ENCODE assay signal across 18 cellular contexts in the genomic region with DNA sequence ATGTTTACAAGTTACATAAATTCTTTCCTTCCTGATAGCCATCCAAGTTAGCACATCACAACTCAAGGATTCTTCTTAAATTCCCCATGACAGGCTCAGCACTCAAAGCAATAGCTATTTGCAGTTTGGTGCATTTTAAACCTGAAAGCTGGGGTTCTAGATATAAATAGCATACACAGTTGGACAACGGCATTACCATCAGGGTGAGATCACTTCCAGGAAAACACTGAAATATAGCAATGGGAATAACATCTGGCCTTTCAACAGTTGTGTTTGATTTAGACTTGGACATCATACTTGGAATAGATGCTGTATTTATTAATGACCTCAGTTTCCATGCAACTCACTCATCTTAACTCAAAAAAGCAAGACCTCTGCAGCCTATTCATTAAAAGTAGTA. TPM values are rescaled to one million over a fixed set of nuclear protein-coding genes. Genes with fewer than 3 reads are reported as not detected.
DNase-seq lines count a peak whose midpoint lies in the region; ATAC-seq and TF ChIP-seq lines count a peak whose summit lies in the region.
"Had no signal": no experiment of that assay in that cellular context is flagged by ENCODE, and none has a peak within 500 bp of the region (broad histone marks: within the 10 kb centered on the region; RNA-seq: fewer than 3 reads in every experiment).

No MANE protein-coding gene starts in this region.

- peaks cover 31% of the 10 kb centered on the region for H3K4me1 ChIP-seq in left ventricle myocardium inferior
- H3K4me1 ChIP-seq in thoracic aorta (ENCODE audit: control insufficient read depth in 1 of 2, low read depth in 2 of 2) = peaks cover 6 to 22% of the 10 kb centered on the region in 2 donors
- no peaks in the 10 kb centered on the region for H3K4me1 ChIP-seq in colonic mucosa
- H3K4me1 ChIP-seq: parathyroid adenoma, thyroid gland had no signal

- no peaks in the 10 kb centered on the region for H3K9me3 Mint-ChIP-seq in HFFc6
- H3K9me3 Mint-ChIP-seq: activated CD4-positive, alpha-beta memory T cell treated with anti-CD3 and anti-CD28 coated beads, Interleukin-2, amount 10 ng/mL, durations not matched to agents 7 days and 5 days; activated T-helper 1 cell treated with anti-CD3 and anti-CD28 coated beads, Interleukin-12 subunit alpha, Interleukin-12 subunit beta, Interleukin-2, Interleukin-4 antibody, amounts not matched to agents 30 ng/mL and 10 ng/mL and 1 ng/mL, durations not matched to agents 14 hours and 24 hours and 36 hours had no signal

- H3K9ac ChIP-seq in colonic mucosa (ENCODE audit: low read depth in 2 of 2, low read length in 2 of 2) = no peak overlapping the region
- H3K9ac ChIP-seq: parathyroid adenoma had no signal

- H3K36me3 Mint-ChIP-seq in HFFc6 (ENCODE audit: low read depth) = no peaks in the 10 kb centered on the region

- H3K4me3 ChIP-seq in cardiac fibroblast (replicated peaks in 1 of 2; ENCODE audit: low read depth in 2 of 2, low read length in 2 of 2) (no peak overlapping the region), left ventricle myocardium inferior (no peak overlapping the region), thoracic aorta (no peak overlapping the region), colonic mucosa (no peak overlapping the region)
- H3K4me3 ChIP-seq: thyroid gland had no signal

- H3K27me3 ChIP-seq in left ventricle myocardium inferior (ENCODE audit: low read depth) (no peaks in the 10 kb centered on the region), thoracic aorta (replicated peaks; ENCODE audit: insufficient read depth) (no peaks in the 10 kb centered on the region), colonic mucosa (no peaks in the 10 kb centered on the region)
- H3K27me3 ChIP-seq: thyroid gland had no signal

- peak; percentile 69 for ATAC-seq in thoracic aorta (ENCODE audit: insufficient number of reproducible peaks, low FRiP score, low read depth)
- no peak for ATAC-seq in HG03439 (IDR thresholded peaks at IDR 0.05; ENCODE audit: unreplicated experiment)

- H3K27ac ChIP-seq in left ventricle myocardium inferior (replicated peaks) (peak overlapping the region; percentile 77), thoracic aorta (no peak overlapping the region), colonic mucosa (no peak overlapping the region)
- H3K27ac ChIP-seq: parathyroid adenoma, thyroid gland had no signal

- H3K27me3 Mint-ChIP-seq in HFFc6 (ENCODE audit: insufficient read depth) = peaks cover 4% of the 10 kb centered on the region

- intact Hi-C loops in left ventricle myocardium inferior (cut with micrococcal nuclease) (no loop called here), colonic mucosa (cut with DNase I) (no loop called here)

- DNase-seq in HFFc6 (peak; percentile 43), cardiac fibroblast (ENCODE audit: low read depth in 2 of 2) (peak; percentile 69 to 86), left ventricle myocardium inferior (no peak), thoracic aorta (ENCODE audit: low spot score) (no peak), CD1c-positive myeloid dendritic cell (ENCODE audit: extremely low spot score) (no peak), colonic mucosa (no peak)
- DNase-seq: activated CD4-positive, alpha-beta memory T cell treated with anti-CD3 and anti-CD28 coated beads, Interleukin-2, amount 10 ng/mL, durations not matched to agents 7 days and 5 days; COR-L47; kidney; NCI-H1048; NCI-H2171; SIG-M5; thyroid gland had no signal

- H3K4me1 Mint-ChIP-seq in HFFc6 (ENCODE audit: low read depth) = peaks cover 19% of the 10 kb centered on the region
- H3K4me1 Mint-ChIP-seq: activated CD4-positive, alpha-beta memory T cell treated with anti-CD3 and anti-CD28 coated beads, Interleukin-2, amount 10 ng/mL, durations not matched to agents 7 days and 5 days; IgD-negative memory B cell had no signal

- TF ChIP-seq CTCF in HFFc6 (IDR thresholded peaks at IDR 0.05) (no peak), cardiac fibroblast (IDR thresholded peaks at IDR 0.05; ENCODE audit: low read depth, low read length) (no peak), left ventricle myocardium inferior (IDR thresholded peaks at IDR 0.05; ENCODE audit: borderline replicate concordance) (no peak), thoracic aorta (IDR thresholded peaks at IDR 0.05) (no peak), colonic mucosa (IDR thresholded peaks at IDR 0.05) (no peak)

- no peaks in the 10 kb centered on the region for H3K9me3 ChIP-seq in left ventricle myocardium inferior (replicated peaks)
- H3K9me3 ChIP-seq in thoracic aorta = no peaks in the 10 kb centered on the region
- no peaks in the 10 kb centered on the region for H3K9me3 ChIP-seq in colonic mucosa
- H3K9me3 ChIP-seq: thyroid gland had no signal

- peak overlapping the region; percentile 28; the same call in 1 of the 2 replicates for H3K27ac Mint-ChIP-seq in HFFc6
- H3K27ac Mint-ChIP-seq: activated CD4-positive, alpha-beta memory T cell treated with anti-CD3 and anti-CD28 coated beads, Interleukin-2, amount 10 ng/mL, durations not matched to agents 7 days and 5 days; activated T-helper 1 cell treated with anti-CD3 and anti-CD28 coated beads, Interleukin-12 subunit alpha, Interleukin-12 subunit beta, Interleukin-2, Interleukin-4 antibody, amounts not matched to agents 30 ng/mL and 10 ng/mL and 1 ng/mL, durations not matched to agents 14 hours and 24 hours and 36 hours; IgD-negative memory B cell had no signal

- H3K36me3 ChIP-seq in left ventricle myocardium inferior (no peaks in the 10 kb centered on the region), thoracic aorta (no peaks in the 10 kb centered on the region), colonic mucosa (no peaks in the 10 kb centered on the region)
- H3K36me3 ChIP-seq: thyroid gland had no signal

- no peak overlapping the region for H3K4me3 Mint-ChIP-seq in HFFc6
- H3K4me3 Mint-ChIP-seq: activated CD4-positive, alpha-beta memory T cell treated with anti-CD3 and anti-CD28 coated beads, Interleukin-2, amount 10 ng/mL, durations not matched to agents 7 days and 5 days; activated T-helper 1 cell treated with anti-CD3 and anti-CD28 coated beads, Interleukin-12 subunit alpha, Interleukin-12 subunit beta, Interleukin-2, Interleukin-4 antibody, amounts not matched to agents 30 ng/mL and 10 ng/mL and 1 ng/mL, durations not matched to agents 14 hours and 24 hours and 36 hours; IgD-negative memory B cell had no signal

RNA-seq across cellular contexts. Expression of a gene that starts 24.7 kb away (rescaled TPM):
- not detected for total RNA-seq in HFFc6 (2021; fragmentation: NEBNext Ultra II Directional; extraction: Animal tissue kit (Norgen Biotek cat#: 25700))
- not detected for total RNA-seq in left ventricle myocardium inferior
- not detected for total RNA-seq in thoracic aorta
- total RNA-seq in colonic mucosa = not detected
- total RNA-seq: activated CD4-positive, alpha-beta memory T cell treated with anti-CD3 and anti-CD28 coated beads, Interleukin-2, amount 10 ng/mL, durations not matched to agents 7 days and 5 days; activated T-helper 1 cell treated with anti-CD3 and anti-CD28 coated beads, Interleukin-12 subunit alpha, Interleukin-12 subunit beta, Interleukin-2, Interleukin-4 antibody, amounts not matched to agents 30 ng/mL and 10 ng/mL and 1 ng/mL, durations not matched to agents 14 hours and 24 hours and 36 hours; kidney; mucosa of gallbladder; thyroid gland had no signal

RNA-seq across cellular contexts. Expression of a gene that starts 49.3 kb away (rescaled TPM):
- total RNA-seq in HFFc6 (2021; fragmentation: NEBNext Ultra II Directional; extraction: Animal tissue kit (Norgen Biotek cat#: 25700)) = 100 to 1,000 TPM; 529 to 911 (median 784) TPM
- total RNA-seq in left ventricle myocardium inferior = 43.4 TPM
- 100 to 1,000 TPM; 158 to 173 TPM for total RNA-seq in thoracic aorta
- total RNA-seq in colonic mucosa = 10 to 100 TPM; 47.5 to 63.3 TPM
- total RNA-seq: activated CD4-positive, alpha-beta memory T cell treated with anti-CD3 and anti-CD28 coated beads, Interleukin-2, amount 10 ng/mL, durations not matched to agents 7 days and 5 days; activated T-helper 1 cell treated with anti-CD3 and anti-CD28 coated beads, Interleukin-12 subunit alpha, Interleukin-12 subunit beta, Interleukin-2, Interleukin-4 antibody, amounts not matched to agents 30 ng/mL and 10 ng/mL and 1 ng/mL, durations not matched to agents 14 hours and 24 hours and 36 hours had no signal

Comparison
In these comparisons a context has a peak if more than half of its experiments do, and no peak if none do; other contexts are left out.
1. DNase-seq: peak in HFFc6 (single experiment) and cardiac fibroblast (2 of 2); none in left ventricle myocardium inferior (single experiment), thoracic aorta (single experiment), CD1c-positive myeloid dendritic cell (single experiment) and colonic mucosa (single experiment).